Comparison of ENCODE assay signal across 26 cellular contexts in genomic region chr7:125436220-125436619, GRCh38.
DNase-seq lines count a peak whose midpoint lies in the region; ATAC-seq and TF ChIP-seq lines count a peak whose summit lies in the region.
"Had no signal": no experiment of that assay in that cellular context is flagged by ENCODE, and none has a peak within 500 bp of the region (broad histone marks: within the 10 kb centered on the region; RNA-seq: fewer than 3 reads in every experiment).

No MANE protein-coding gene starts in this region.

- DNase-seq in RKO (ENCODE audit: low spot score) (peak; percentile 21), glomerular visceral epithelial cell (ENCODE audit: extremely low spot score) (peak; percentile 30), erythroblast (lab: John Stamatoyannopoulos, UW) (no peak), DMS53 (lab: John Stamatoyannopoulos, UW) (no peak), MM.1S (no peak)
- DNase-seq: CD8-positive, alpha-beta memory T cell; GOT3; HFFc6; NCI-H1092; NCI-H1436; NCI-H187; NCI-H2081 treated with DMSO at 0.1 percent for 48 hours; NCI-H2171; NCI-H524 treated with DMSO at 0.1 percent for 48 hours; NCI-H774; NK-92 treated with Interleukin-12 subunit alpha and Interleukin-12 subunit beta, amount 100 ng/mL, for 24 hours; SIG-M5 had no signal

- H3K27ac Mint-ChIP-seq in nephron, result peak overlapping the region; percentile 61 to 85 (median 81)
- H3K27ac Mint-ChIP-seq: B cell; CD8-positive, alpha-beta memory T cell; HFFc6; IgD-negative memory B cell had no signal

- no peaks in the 10 kb centered on the region for H3K27me3 ChIP-seq in MM.1S (replicated peaks; ENCODE audit: insufficient read depth, low read length)

- H3K27ac ChIP-seq in MM.1S (ENCODE audit: low read length), result no peak overlapping the region
- H3K27ac ChIP-seq: C4-2B, KMS-11, SK-N-MC had no signal

- H2AFZ ChIP-seq in MM.1S (ENCODE audit: low read length), result no peak overlapping the region

- no peaks in the 10 kb centered on the region for H3F3A ChIP-seq in MM.1S (ENCODE audit: insufficient read depth, low read length)

- no peaks in the 10 kb centered on the region for H3K79me2 ChIP-seq in MM.1S (ENCODE audit: low read length)

- H3K4me1 Mint-ChIP-seq in nephron, result no peaks in the 10 kb centered on the region
- H3K4me1 Mint-ChIP-seq: B cell; CD8-positive, alpha-beta memory T cell; IgD-negative memory B cell had no signal

- no peaks in the 10 kb centered on the region for H3K4me1 ChIP-seq in MM.1S (ENCODE audit: low read length)
- H3K4me1 ChIP-seq: HAP-1 had no signal

- no peak overlapping the region for H3K9ac ChIP-seq in MM.1S (ENCODE audit: low read length)
- H3K9ac ChIP-seq: KMS-11 had no signal

- no peaks in the 10 kb centered on the region for H4K20me1 ChIP-seq in MM.1S (ENCODE audit: insufficient read depth, low read length)

- H3K4me3 ChIP-seq in MM.1S (ENCODE audit: low read length), result no peak overlapping the region
- H3K4me3 ChIP-seq: HAP-1, SK-N-MC had no signal

- H3K36me3 ChIP-seq in MM.1S (replicated peaks; ENCODE audit: insufficient read depth, low read length), result no peaks in the 10 kb centered on the region
- H3K36me3 ChIP-seq: HAP-1 had no signal

- H3K36me3 Mint-ChIP-seq in nephron (ENCODE audit: low read depth), result no peaks in the 10 kb centered on the region
- H3K36me3 Mint-ChIP-seq: CD8-positive, alpha-beta memory T cell; IgD-negative memory B cell had no signal

- no peaks in the 10 kb centered on the region for H3K27me3 Mint-ChIP-seq in nephron (ENCODE audit: low read depth)
- H3K27me3 Mint-ChIP-seq: B cell; CD8-positive, alpha-beta memory T cell; IgD-negative memory B cell had no signal

- no peaks in the 10 kb centered on the region for H3K9me2 ChIP-seq in MM.1S (replicated peaks; ENCODE audit: insufficient read depth, low read length)

- H3K4me2 ChIP-seq in MM.1S (ENCODE audit: low read depth, low read length), result no peak overlapping the region
- H3K4me2 ChIP-seq: KMS-11 had no signal

- ATAC-seq in GM19025 (IDR thresholded peaks at IDR 0.05; ENCODE audit: low read depth, unreplicated experiment) (peak; percentile 53), HG02973 (IDR thresholded peaks at IDR 0.05; ENCODE audit: unreplicated experiment) (no peak)

- H3K4me3 Mint-ChIP-seq in nephron, result no peak overlapping the region
- H3K4me3 Mint-ChIP-seq: B cell; CD8-positive, alpha-beta memory T cell; HFFc6; IgD-negative memory B cell had no signal

- TF ChIP-seq POLR2A in erythroblast (IDR thresholded peaks at IDR 0.05; ENCODE audit: low read length), result no peak

- no peaks in the 10 kb centered on the region for H3K9me3 Mint-ChIP-seq in nephron

- TF ChIP-seq CTCF in nephron (IDR thresholded peaks at IDR 0.05; ENCODE audit: unreplicated experiment in 3 of 3), result no peak
- no peak for TF ChIP-seq CTCF in MM.1S (IDR thresholded peaks at IDR 0.05; ENCODE audit: low read length)

- H3K9me3 ChIP-seq in MM.1S (replicated peaks; ENCODE audit: insufficient read depth, low read length), result no peaks in the 10 kb centered on the region
- H3K9me3 ChIP-seq: HAP-1 had no signal

Comparison
In these comparisons a context has a peak if more than half of its experiments do, and no peak if none do; other contexts are left out.
1. DNase-seq: peak in RKO (single experiment) and glomerular visceral epithelial cell (single experiment); none in erythroblast (0 of 2), DMS53 (single experiment) and MM.1S (single experiment).